ENCODE assay signal across 15 cellular contexts in the genomic region with DNA sequence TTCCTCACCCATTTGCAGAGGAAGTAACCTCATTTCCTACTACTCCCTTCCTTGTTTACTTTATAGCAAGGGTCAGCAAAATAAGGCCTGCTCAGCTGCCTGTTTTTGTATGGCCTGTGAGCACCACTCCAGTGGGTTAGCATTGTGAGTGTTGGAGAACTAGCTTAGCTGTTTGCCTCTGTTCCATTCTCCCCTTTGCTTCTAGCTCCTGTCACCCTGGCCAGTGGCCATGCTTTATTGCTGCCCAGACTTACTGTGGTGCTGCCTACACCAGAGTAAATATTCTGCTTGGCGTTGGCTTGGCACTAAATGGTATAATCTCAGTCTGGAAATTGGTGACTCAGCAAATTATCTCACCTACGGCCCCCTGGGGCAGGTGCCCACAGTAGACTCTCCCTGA. TPM values are rescaled to one million over a fixed set of nuclear protein-coding genes. Genes with fewer than 3 reads are reported as not detected.
DNase-seq lines count a peak whose midpoint lies in the region; ATAC-seq lines count a peak whose summit lies in the region.
"Had no signal": no experiment of that assay in that cellular context is flagged by ENCODE, and none has a peak within 500 bp of the region (broad histone marks: within the 10 kb centered on the region; RNA-seq: fewer than 3 reads in every experiment).

No MANE protein-coding gene starts in this region.

- no peaks in the 10 kb centered on the region for H3K27me3 ChIP-seq in BLaER1 treated with 17β-estradiol and CSF1 and Interleukin-3, amounts not matched to agents 10 nM and 100 nM
- H3K27me3 ChIP-seq in esophagus (ENCODE audit: control insufficient read depth in 1 of 2, insufficient read depth in 2 of 2, low read length in 2 of 2) (no peaks in the 10 kb centered on the region), mucosa of rectum (ENCODE audit: control insufficient read depth in 2 of 2, insufficient read depth in 2 of 2, low read length in 2 of 2) (no peaks in the 10 kb centered on the region)

- peaks cover 6 to 35% (median 34%) of the 10 kb centered on the region in 11 experiments; a peak in 20 of 22 replicates for H3K9me3 ChIP-seq in BLaER1 treated with 17β-estradiol and CSF1 and Interleukin-3, amounts not matched to agents 10 nM and 100 nM (replicated peaks in 1 of 11)
- H3K9me3 ChIP-seq in esophagus (ENCODE audit: control insufficient read depth in 2 of 2, insufficient read depth in 1 of 2, low read depth in 1 of 2, low read length in 1 of 2): no peaks in the 10 kb centered on the region
- H3K9me3 ChIP-seq in mucosa of rectum (ENCODE audit: control insufficient read depth in 2 of 2, low read length in 2 of 2): no peaks in the 10 kb centered on the region

- peak overlapping the region in 6 of 11 experiments; percentile 6 to 86 (median 62); a peak in 11 of 22 replicates for H3K4me2 ChIP-seq in BLaER1 treated with 17β-estradiol and CSF1 and Interleukin-3, amounts not matched to agents 10 nM and 100 nM

- peak overlapping the region in 2 of 11 experiments; percentile 27 to 51; a peak in 3 of 22 replicates for H3K9ac ChIP-seq in BLaER1 treated with 17β-estradiol and CSF1 and Interleukin-3, amounts not matched to agents 10 nM and 100 nM
- no peak overlapping the region for H3K9ac ChIP-seq in mucosa of rectum (ENCODE audit: low read depth in 1 of 2, low read length in 2 of 2)

- peaks cover 62 to 97% (median 80%) of the 10 kb centered on the region in 11 experiments for H4K20me1 ChIP-seq in BLaER1 treated with 17β-estradiol and CSF1 and Interleukin-3, amounts not matched to agents 10 nM and 100 nM

- 35 to 37% methylated on average over 2 of the region's 2 CpGs for WGBS in esophagus, 2 donors

- H3K27ac ChIP-seq in BLaER1 treated with 17β-estradiol and CSF1 and Interleukin-3, amounts not matched to agents 10 nM and 100 nM: peak overlapping the region in 5 of 11 experiments; percentile 25 to 73 (median 65); a peak in 7 of 22 replicates
- H3K27ac ChIP-seq in esophagus (ENCODE audit: low read depth in 2 of 2, low read length in 1 of 2): peak overlapping the region; percentile 4 to 70
- peak overlapping the region; percentile 26 to 29 for H3K27ac ChIP-seq in mucosa of rectum (ENCODE audit: low read depth in 2 of 2, low read length in 2 of 2)

- DNase-seq in NCI-H2029 treated with DMSO at 0.1 percent for 48 hours (lab: John Stamatoyannopoulos, UW) (peak; percentile 88), KBM-7 (no peak), HK-2 (ENCODE audit: unreplicated experiment) (no peak)
- DNase-seq: activated CD4-positive, alpha-beta T cell treated with anti-CD3 and anti-CD28 coated beads, Interleukin-2, amount 10 ng/mL, durations not matched to agents 7 days and 5 days; activated gamma-delta T cell treated with Interleukin-2 at 50 U/mL for 16 hours; AML-193; cerebellar nuclear complex; NCI-H2081 treated with DMSO at 0.1 percent for 48 hours; stimulated activated naive B cell treated with anti-CD40 and anti-IgM and Interleukin-4, amounts not matched to agents 10 μg/mL and 1 μg/mL and 100 μg/mL, for 72 hours; T-helper 1 cell had no signal

- H3K36me3 ChIP-seq in BLaER1 treated with 17β-estradiol and CSF1 and Interleukin-3, amounts not matched to agents 10 nM and 100 nM: peaks cover 43 to 87% (median 79%) of the 10 kb centered on the region in 11 experiments
- peaks cover 0 to 3% of the 10 kb centered on the region in 2 donors for H3K36me3 ChIP-seq in esophagus (ENCODE audit: control insufficient read depth in 2 of 2, insufficient read depth in 2 of 2, low read length in 1 of 2)
- peaks cover 0 to 3% of the 10 kb centered on the region in 2 donors for H3K36me3 ChIP-seq in mucosa of rectum (ENCODE audit: control insufficient read depth in 2 of 2, insufficient read depth in 2 of 2, low read length in 2 of 2)

- H3K4me1 ChIP-seq in BLaER1 treated with 17β-estradiol and CSF1 and Interleukin-3, amounts not matched to agents 10 nM and 100 nM: peaks cover 0 to 78% (median 12%) of the 10 kb centered on the region in 10 experiments; a peak in 12 of 20 replicates
- peaks cover 4 to 10% of the 10 kb centered on the region in 2 donors for H3K4me1 ChIP-seq in esophagus (ENCODE audit: control insufficient read depth in 2 of 2, insufficient read depth in 2 of 2, low read length in 1 of 2)
- peaks cover 11 to 20% of the 10 kb centered on the region in 2 donors for H3K4me1 ChIP-seq in mucosa of rectum (ENCODE audit: control insufficient read depth in 2 of 2, insufficient read depth in 2 of 2, low read length in 2 of 2)

- H3K4me3 ChIP-seq in BLaER1 treated with 17β-estradiol and CSF1 and Interleukin-3, amounts not matched to agents 10 nM and 100 nM: peak overlapping the region in 1 of 10 experiments; percentile 9; a peak in 1 of 20 replicates
- H3K4me3 ChIP-seq in esophagus (ENCODE audit: low read depth in 1 of 2, low read length in 2 of 2) (no peak overlapping the region), mucosa of rectum (ENCODE audit: low read length in 2 of 2) (no peak overlapping the region)

- in situ Hi-C loops in KBM-7 (cut with MboI; ENCODE audit: low pct_unique_long_range_greater_than_20kb, low sequenced_read_pairs): no loop called here

- no peak for ATAC-seq in HG02938 (IDR thresholded peaks at IDR 0.05; ENCODE audit: unreplicated experiment)
- no peak for ATAC-seq in HG02973 (IDR thresholded peaks at IDR 0.05; ENCODE audit: unreplicated experiment)
- ATAC-seq: stimulated activated naive B cell treated with anti-CD40 and anti-IgM and Interleukin-4, amounts not matched to agents 10 μg/mL and 1 μg/mL and 100 μg/mL, for 72 hours had no signal

RNA-seq across cellular contexts. Expression of a gene that starts 8.8 kb away (rescaled TPM):
- 10 to 100 TPM; 54.0 to 88.6 TPM for polyA plus RNA-seq in esophagus
